ENCODE assay signal across 8 cellular contexts in genomic region chr11:12675951-12676711, GRCh38. TPM values are rescaled to one million over a fixed set of nuclear protein-coding genes. Genes with fewer than 3 reads are reported as not detected.
DNase-seq lines count a peak whose midpoint lies in the region; ATAC-seq, FAIRE-seq and TF ChIP-seq lines count a peak whose summit lies in the region.

No MANE protein-coding gene starts in this region.

- no peak for FAIRE-seq in D721Med (lab: Jason Lieb, UNC)

- no peak overlapping the region for H2AFZ ChIP-seq in GM23248

- peaks cover 41% of the 10 kb centered on the region for H3K4me1 ChIP-seq in GM23248 (ENCODE audit: insufficient read depth)
- H3K4me1 ChIP-seq in Peyer's patch: peaks cover 0 to 5% (median 0%) of the 10 kb centered on the region in 4 donors

- 11 to 12% methylated on average over 11 of the region's 11 CpGs for WGBS in GM23248 (ENCODE audit: low coverage in 1 of 2, low lambda C conversion rate in 2 of 2, missing lambda C conversion rate in 2 of 2), 2 experiments

- peaks cover 61% of the 10 kb centered on the region for H3K79me2 ChIP-seq in GM23248 (ENCODE audit: insufficient read depth)

- H3K9me3 ChIP-seq in GM23248 (ENCODE audit: low read depth): no peaks in the 10 kb centered on the region
- H3K9me3 ChIP-seq in Peyer's patch: no peaks in the 10 kb centered on the region

- peaks cover 48% of the 10 kb centered on the region for H3F3A ChIP-seq in GM23248 (ENCODE audit: insufficient read depth)

- peak overlapping the region; percentile 70 for H3K27ac ChIP-seq in GM23248
- H3K27ac ChIP-seq in Peyer's patch: peak overlapping the region; percentile 14 to 99 (median 73)

- H3K36me3 ChIP-seq in GM23248 (ENCODE audit: low read depth) (no peaks in the 10 kb centered on the region), Peyer's patch (no peaks in the 10 kb centered on the region)

- H3K9me2 ChIP-seq in GM23248 (ENCODE audit: insufficient read depth): no peaks in the 10 kb centered on the region

- TF ChIP-seq POLR2A in Peyer's patch (IDR thresholded peaks at IDR 0.05): no peak

- H3K4me3 ChIP-seq in GM23248 (peak overlapping the region; percentile 91), Peyer's patch (peak overlapping the region in 3 of 4 donors; percentile 48 to 93 (median 89)), retinal pigment epithelial cell (ENCODE audit: low read length) (peak overlapping the region; percentile 92)

- H4K20me1 ChIP-seq in GM23248 (ENCODE audit: insufficient read depth): peaks cover 3% of the 10 kb centered on the region; the same call in 1 of the 2 replicates

- peak overlapping the region; percentile 91 for H3K4me2 ChIP-seq in GM23248 (ENCODE audit: unreplicated experiment)

- no peak for TF ChIP-seq CTCF in Peyer's patch (IDR thresholded peaks at IDR 0.05)
- no peak for TF ChIP-seq CTCF in retinal pigment epithelial cell (conservative IDR thresholded peaks at IDR 0.05; ENCODE audit: low read depth, low read length)
- no peak for TF ChIP-seq CTCF in D721Med (IDR thresholded peaks at IDR 0.05; ENCODE audit: insufficient read depth, missing control alignments)

- DNase-seq in GM23248 (peak; percentile 50), Peyer's patch (peak in 1 of 3 donors; percentile 55), fibroblast of peridontal ligament (ENCODE audit: extremely low read depth) (peak; percentile 72), retinal pigment epithelial cell (ENCODE audit: low read depth) (no peak), SKM-1 treated with dmso at 0.1 percent for 144 hours (lab: John Stamatoyannopoulos, UW; ENCODE audit: unreplicated experiment) (no peak), D721Med (ENCODE audit: insufficient read length, low spot score) (no peak), Ammon's horn (ENCODE audit: low spot score) (no peak)

- no peaks in the 10 kb centered on the region for H3K27me3 ChIP-seq in GM23248 (replicated peaks; ENCODE audit: insufficient read depth)
- no peaks in the 10 kb centered on the region for H3K27me3 ChIP-seq in Peyer's patch

- in situ Hi-C loops in GM23248 (cut with MboI): loop anchor here (10.0 kb wide), 2 partner anchors 219 to 261 kb away; no protein-coding TSS in a partner anchor

- peak overlapping the region; percentile 84 for H3K9ac ChIP-seq in GM23248

- no peak for ATAC-seq in HG02852 (IDR thresholded peaks at IDR 0.05; ENCODE audit: unreplicated experiment)

RNA-seq across cellular contexts. Expression of gene TEAD1, which starts 1.9 kb away (rescaled TPM):
- total RNA-seq in GM23248 (2014; rRNA removed; shearing (Covaris generic)): 144 and 159 TPM in 2 replicates
- 52.3 and 52.4 TPM in 2 replicates for polyA plus RNA-seq in GM23248 (2016; fragmentation: Nextera tagmentation; extraction: Ambion mirVana)
- total RNA-seq in Peyer's patch: 100 to 1,000 TPM in 1 of 4 donors, 10 to 100 TPM in 3; 34.5 to 125 (median 65.1) TPM

Comparison
In these comparisons a context has a peak if more than half of its experiments do, and no peak if none do; other contexts are left out.
1. DNase-seq: peak in GM23248 (single experiment) and fibroblast of peridontal ligament (single experiment); none in retinal pigment epithelial cell (single experiment), SKM-1 treated with dmso at 0.1 percent for 144 hours (single experiment), D721Med (single experiment) and Ammon's horn (single experiment).
2. Peak in every context shown above with its lines, with median percentiles within 50 percentile points of each other: H3K4me3 ChIP-seq.